ENCODE assay signal across 12 cellular contexts in the genomic region with DNA sequence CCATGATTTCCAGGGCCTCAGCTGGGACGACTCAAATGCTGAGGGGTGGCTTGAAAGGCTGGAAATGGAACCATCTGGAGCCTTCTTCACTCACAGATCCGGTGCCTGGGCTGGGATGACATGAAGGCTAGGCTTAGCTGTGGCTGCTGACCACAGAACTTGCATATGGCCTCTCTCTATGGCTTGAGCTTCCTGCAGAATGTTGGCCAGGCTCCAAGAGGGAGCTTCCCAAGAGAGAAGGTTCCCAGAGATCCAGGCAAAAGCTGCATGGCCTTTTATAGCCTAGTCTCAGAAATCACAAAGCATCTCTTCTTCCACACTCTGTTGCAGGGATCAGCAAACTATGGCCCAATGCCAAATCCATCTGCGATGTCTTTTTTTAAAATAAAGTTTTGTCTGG. TPM values are rescaled to one million over a fixed set of nuclear protein-coding genes. Genes with fewer than 3 reads are reported as not detected.
DNase-seq lines count a peak whose midpoint lies in the region; ATAC-seq and TF ChIP-seq lines count a peak whose summit lies in the region.
"Had no signal": no experiment of that assay in that cellular context is flagged by ENCODE, and none has a peak within 500 bp of the region (broad histone marks: within the 10 kb centered on the region; RNA-seq: fewer than 3 reads in every experiment).

No MANE protein-coding gene starts in this region.

- H3K27me3 Mint-ChIP-seq in stimulated activated naive B cell treated with anti-CD40 and anti-IgM and Interleukin-4, amounts not matched to agents 10 μg/mL and 1 μg/mL and 100 μg/mL, for 72 hours, result peaks cover 8 to 15% of the 10 kb centered on the region in 2 donors

- no peaks in the 10 kb centered on the region for H3K4me1 Mint-ChIP-seq in stimulated activated naive B cell treated with anti-CD40 and anti-IgM and Interleukin-4, amounts not matched to agents 10 μg/mL and 1 μg/mL and 100 μg/mL, for 72 hours

- ATAC-seq in lower lobe of right lung (peak; percentile 37 to 51), HG03139 (IDR thresholded peaks at IDR 0.05; ENCODE audit: unreplicated experiment) (no peak), HG02938 (IDR thresholded peaks at IDR 0.05; ENCODE audit: unreplicated experiment) (no peak)
- ATAC-seq in stimulated activated naive B cell treated with anti-CD40 and anti-IgM and Interleukin-4, amounts not matched to agents 10 μg/mL and 1 μg/mL and 100 μg/mL, for 72 hours (replicated peaks), result no peak

- H3K27me3 ChIP-seq in BE2C, result no peaks in the 10 kb centered on the region
- no peaks in the 10 kb centered on the region for H3K27me3 ChIP-seq in lower lobe of right lung (ENCODE audit: low read depth)

- DNase-seq in BE2C (peak; percentile 83), M059J (ENCODE audit: low read depth) (peak; percentile 47), caudate nucleus (lab: John Stamatoyannopoulos, UW) (peak in 6 of 61 donors; percentile 8 to 35 (median 17)), lower lobe of right lung (no peak), superior temporal gyrus (ENCODE audit: extremely low spot score) (no peak)
- DNase-seq in stimulated activated naive B cell treated with anti-CD40 and anti-IgM and Interleukin-4, amounts not matched to agents 10 μg/mL and 1 μg/mL and 100 μg/mL, for 72 hours, result no peak
- DNase-seq: hippocampal formation had no signal

- intact Hi-C loops in lower lobe of right lung (cut with DNase I), result no loop called here

- H3K27ac ChIP-seq in caudate nucleus (ENCODE audit: low read depth, low read length) (peak overlapping the region; percentile 48), lower lobe of right lung (no peak overlapping the region)
- H3K27ac ChIP-seq: VCaP had no signal

- no peak overlapping the region for H3K27ac Mint-ChIP-seq in stimulated activated naive B cell treated with anti-CD40 and anti-IgM and Interleukin-4, amounts not matched to agents 10 μg/mL and 1 μg/mL and 100 μg/mL, for 72 hours
- H3K27ac Mint-ChIP-seq: activated naive CD8-positive, alpha-beta T cell; CD4-positive, CD25-positive, alpha-beta regulatory T cell had no signal

- H3K4me3 Mint-ChIP-seq in stimulated activated naive B cell treated with anti-CD40 and anti-IgM and Interleukin-4, amounts not matched to agents 10 μg/mL and 1 μg/mL and 100 μg/mL, for 72 hours, result no peak overlapping the region
- H3K4me3 Mint-ChIP-seq: activated naive CD8-positive, alpha-beta T cell had no signal

- H3K36me3 Mint-ChIP-seq in stimulated activated naive B cell treated with anti-CD40 and anti-IgM and Interleukin-4, amounts not matched to agents 10 μg/mL and 1 μg/mL and 100 μg/mL, for 72 hours, result no peaks in the 10 kb centered on the region
- H3K36me3 Mint-ChIP-seq: CD4-positive, CD25-positive, alpha-beta regulatory T cell had no signal

- no peaks in the 10 kb centered on the region for H3K9me3 Mint-ChIP-seq in stimulated activated naive B cell treated with anti-CD40 and anti-IgM and Interleukin-4, amounts not matched to agents 10 μg/mL and 1 μg/mL and 100 μg/mL, for 72 hours
- H3K9me3 Mint-ChIP-seq: CD4-positive, CD25-positive, alpha-beta regulatory T cell had no signal

- H3K36me3 ChIP-seq in BE2C, result no peaks in the 10 kb centered on the region
- H3K36me3 ChIP-seq in lower lobe of right lung, result no peaks in the 10 kb centered on the region

- H3K4me1 ChIP-seq in BE2C (no peaks in the 10 kb centered on the region), lower lobe of right lung (peaks cover 11% of the 10 kb centered on the region)

- no peaks in the 10 kb centered on the region for H3K9me3 ChIP-seq in BE2C
- H3K9me3 ChIP-seq in lower lobe of right lung, result no peaks in the 10 kb centered on the region

- TF ChIP-seq CTCF in BE2C (IDR thresholded peaks at IDR 0.05; ENCODE audit: low read depth, low read length), result no peak
- no peak for TF ChIP-seq CTCF in lower lobe of right lung (IDR thresholded peaks at IDR 0.05)

- no peak overlapping the region for H3K4me3 ChIP-seq in BE2C (ENCODE audit: low read depth, low read length)
- H3K4me3 ChIP-seq in lower lobe of right lung, result no peak overlapping the region

RNA-seq across cellular contexts. Expression of a gene that starts 44.8 kb away (rescaled TPM):
- polyA plus RNA-seq in BE2C (2012; ENCODE audit: insufficient read depth, insufficient read length, low read depth), result not detected
- total RNA-seq in M059J (2014; rRNA removed; shearing (Covaris generic)), result 1.1 and 1.5 TPM in 2 replicates
- total RNA-seq in lower lobe of right lung, result 7.2 TPM

Comparison
In these comparisons a context has a peak if more than half of its experiments do, and no peak if none do; other contexts are left out.
1. DNase-seq: peak in BE2C (single experiment) and M059J (single experiment); none in lower lobe of right lung (single experiment), superior temporal gyrus (single experiment) and stimulated activated naive B cell treated with anti-CD40 and anti-IgM and Interleukin-4, amounts not matched to agents 10 μg/mL and 1 μg/mL and 100 μg/mL, for 72 hours (single experiment).
2. ATAC-seq: peak in lower lobe of right lung (2 of 2); none in HG03139 (single experiment), HG02938 (single experiment) and stimulated activated naive B cell treated with anti-CD40 and anti-IgM and Interleukin-4, amounts not matched to agents 10 μg/mL and 1 μg/mL and 100 μg/mL, for 72 hours (0 of 2).